Comparison of ENCODE assay signal across 16 cellular contexts in genomic region chr22:33492210-33492651, GRCh38.
A peak's percentile ranks its signal among the peaks of the same experiment; 100 is the strongest.
DNase-seq lines count a peak whose midpoint lies in the region; ATAC-seq, FAIRE-seq and TF ChIP-seq lines count a peak whose summit lies in the region.
"Had no signal": no experiment of that assay in that cellular context is flagged by ENCODE, and none has a peak within 500 bp of the region (broad histone marks: within the 10 kb centered on the region; RNA-seq: fewer than 3 reads in every experiment).

No MANE protein-coding gene starts in this region.

- peak overlapping the region in 1 of 3 donors; percentile 14 for H3K27ac ChIP-seq in right lobe of liver

- H3K36me3 ChIP-seq in right lobe of liver = no peaks in the 10 kb centered on the region
- H3K36me3 ChIP-seq: spleen had no signal

- no peak overlapping the region for H3K4me3 ChIP-seq in right lobe of liver

- DNase-seq in AG08395 (ENCODE audit: low spot score) (peak; percentile 41), ELF-1 (ENCODE audit: low read depth, low spot score) (peak; percentile 34), astrocyte of the hippocampus (ENCODE audit: low read depth, low spot score) (peak; percentile 14), right lobe of liver (no peak), D721Med (ENCODE audit: insufficient read length, low spot score) (no peak), NCI-H2227 treated with DMSO at 0.1 percent for 48 hours (lab: John Stamatoyannopoulos, UW) (no peak), Kasumi-1 (lab: John Stamatoyannopoulos, UW) (no peak)
- no peak for DNase-seq in stimulated activated effector memory CD8-positive, alpha-beta T cell treated with anti-CD3 and anti-CD28 coated beads, Interleukin-12 subunit alpha, Interleukin-12 subunit beta, amount 100 ng/mL, for 72 hours (ENCODE audit: low spot score in 2 of 2)
- DNase-seq: amniotic stem cell; C1 segment of cervical spinal cord; effector CD4-positive, alpha-beta T cell; GOT3; head of caudate nucleus; NCI-H2081; OCI-M1; spleen had no signal

- H3K9me3 Mint-ChIP-seq in stimulated activated effector memory CD8-positive, alpha-beta T cell treated with anti-CD3 and anti-CD28 coated beads, Interleukin-12 subunit alpha, Interleukin-12 subunit beta, amount 100 ng/mL, for 72 hours = peaks cover 9% of the 10 kb centered on the region

- no peak overlapping the region for H3K4me3 Mint-ChIP-seq in stimulated activated effector memory CD8-positive, alpha-beta T cell treated with anti-CD3 and anti-CD28 coated beads, Interleukin-12 subunit alpha, Interleukin-12 subunit beta, amount 100 ng/mL, for 72 hours

- no peak for TF ChIP-seq POLR2A in right lobe of liver (IDR thresholded peaks at IDR 0.05)

- intact Hi-C loops in right lobe of liver (cut with DNase I) = no loop called here

- H3K4me1 ChIP-seq in right lobe of liver = peaks cover 0 to 3% (median 0%) of the 10 kb centered on the region in 4 donors

- no peaks in the 10 kb centered on the region for H3K4me1 Mint-ChIP-seq in stimulated activated effector memory CD8-positive, alpha-beta T cell treated with anti-CD3 and anti-CD28 coated beads, Interleukin-12 subunit alpha, Interleukin-12 subunit beta, amount 100 ng/mL, for 72 hours

- WGBS in right lobe of liver (ENCODE audit: insufficient coverage, low coverage, low lambda C conversion rate, missing lambda C conversion rate) = 23% methylated on average over 2 of the region's 4 CpGs

- no peaks in the 10 kb centered on the region for H3K9me3 ChIP-seq in right lobe of liver

- ATAC-seq in right lobe of liver = peak; percentile 52 to 78 (median 56)
- no peak for ATAC-seq in stimulated activated effector memory CD8-positive, alpha-beta T cell treated with anti-CD3 and anti-CD28 coated beads, Interleukin-12 subunit alpha, Interleukin-12 subunit beta, amount 100 ng/mL, for 72 hours

- no peaks in the 10 kb centered on the region for H3K27me3 ChIP-seq in right lobe of liver
- H3K27me3 ChIP-seq: spleen had no signal

- H3K36me3 Mint-ChIP-seq in stimulated activated effector memory CD8-positive, alpha-beta T cell treated with anti-CD3 and anti-CD28 coated beads, Interleukin-12 subunit alpha, Interleukin-12 subunit beta, amount 100 ng/mL, for 72 hours = no peaks in the 10 kb centered on the region

- TF ChIP-seq CTCF in right lobe of liver (IDR thresholded peaks at IDR 0.05) (no peak), D721Med (IDR thresholded peaks at IDR 0.05; ENCODE audit: insufficient read depth, missing control alignments) (no peak)

- no peak overlapping the region for H3K27ac Mint-ChIP-seq in stimulated activated effector memory CD8-positive, alpha-beta T cell treated with anti-CD3 and anti-CD28 coated beads, Interleukin-12 subunit alpha, Interleukin-12 subunit beta, amount 100 ng/mL, for 72 hours

- no peak for FAIRE-seq in D721Med (lab: Jason Lieb, UNC)

Comparison
In these comparisons a context has a peak if more than half of its experiments do, and no peak if none do; other contexts are left out.
1. DNase-seq: peak in AG08395 (single experiment), ELF-1 (single experiment) and astrocyte of the hippocampus (single experiment); none in right lobe of liver (0 of 3), stimulated activated effector memory CD8-positive, alpha-beta T cell treated with anti-CD3 and anti-CD28 coated beads, Interleukin-12 subunit alpha, Interleukin-12 subunit beta, amount 100 ng/mL, for 72 hours (0 of 2), D721Med (single experiment), NCI-H2227 treated with DMSO at 0.1 percent for 48 hours (single experiment) and Kasumi-1 (0 of 2).